In genomic region chr9:85417674-85418073, GRCh38 we compare ENCODE assay signal across 1 cellular context.
TF ChIP-seq lines count a peak whose summit lies in the region.

No MANE protein-coding gene starts in this region.

TF ChIP-seq in SK-N-SH, 30 proteins besides CTCF, POLR2A, EP300 and RAD21 (continued from another document):
- no peak for TF ChIP-seq REST (IDR thresholded peaks at IDR 0.05; ENCODE audit: low read depth, low read length)
- no peak for TF ChIP-seq ELF1 (IDR thresholded peaks at IDR 0.05)
- no peak for TF ChIP-seq USF2 (IDR thresholded peaks at IDR 0.05; ENCODE audit: borderline replicate concordance, low read depth, low read length)
- TF ChIP-seq NFIC (IDR thresholded peaks at IDR 0.05; ENCODE audit: borderline replicate concordance), result no peak
- TF ChIP-seq RCOR1 (IDR thresholded peaks at IDR 0.05; ENCODE audit: low read length), result no peak
- TF ChIP-seq TEAD4 (IDR thresholded peaks at IDR 0.05; ENCODE audit: borderline replicate concordance, insufficient read depth), result no peak
- no peak for TF ChIP-seq CHD2 (IDR thresholded peaks at IDR 0.05; ENCODE audit: low read length, partially characterized antibody)
- TF ChIP-seq USF1 (IDR thresholded peaks at IDR 0.05; ENCODE audit: borderline replicate concordance, low read depth), result no peak
- no peak for TF ChIP-seq IRF3 (IDR thresholded peaks at IDR 0.05; ENCODE audit: low read depth, low read length)
- no peak for TF ChIP-seq MXI1 (IDR thresholded peaks at IDR 0.05; ENCODE audit: low read depth, low read length)
